ENCODE assay signal across 16 cellular contexts in the genomic region with DNA sequence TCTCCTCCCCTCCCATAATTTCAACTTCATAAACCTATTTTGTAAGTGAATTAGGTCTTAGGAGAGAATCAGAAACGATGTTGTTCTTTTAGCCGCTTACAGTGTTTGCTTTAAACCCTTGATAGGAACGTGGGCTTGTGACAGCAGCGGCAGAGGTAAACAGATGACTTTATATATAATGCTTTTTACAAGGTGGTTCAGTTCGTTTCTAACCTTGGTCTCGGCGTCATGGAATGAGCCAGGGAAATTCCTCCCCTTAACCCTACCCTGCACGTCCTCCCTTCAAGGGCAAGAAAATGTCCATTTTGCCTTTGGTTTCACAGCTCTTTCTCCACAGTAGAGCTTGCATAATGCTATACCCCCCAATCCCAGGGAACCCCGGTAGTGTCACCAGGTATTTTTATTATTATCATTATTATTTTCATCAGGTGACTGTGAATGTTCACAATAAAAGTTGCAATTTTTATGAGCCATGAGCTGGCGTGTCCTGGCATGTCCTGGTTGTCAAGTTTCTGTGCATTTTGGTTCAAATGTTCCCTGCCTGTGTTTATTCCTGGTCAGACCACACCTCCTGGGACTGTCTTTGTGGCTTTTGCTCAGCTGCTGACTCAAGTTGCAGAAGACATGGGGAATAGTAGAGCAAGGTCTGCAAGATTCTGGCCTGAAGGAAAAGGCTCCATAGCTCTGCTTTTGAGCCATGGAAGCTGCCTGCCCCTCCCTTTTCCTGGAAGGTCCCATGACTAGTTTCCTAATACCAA.
A peak's percentile ranks its signal among the peaks of the same experiment; 100 is the strongest.
DNase-seq lines count a peak whose midpoint lies in the region; ATAC-seq and TF ChIP-seq lines count a peak whose summit lies in the region.
"Had no signal": no experiment of that assay in that cellular context is flagged by ENCODE, and none has a peak within 500 bp of the region (broad histone marks: within the 10 kb centered on the region; RNA-seq: fewer than 3 reads in every experiment).

No MANE protein-coding gene starts in this region.

- H3K36me3 ChIP-seq in transverse colon (no peaks in the 10 kb centered on the region), H7 (replicated peaks; ENCODE audit: control insufficient read depth, insufficient read depth, low read length) (no peaks in the 10 kb centered on the region), endodermal cell (ENCODE audit: control insufficient read depth, insufficient read depth, low read length) (no peaks in the 10 kb centered on the region)
- H3K36me3 ChIP-seq: MG63 had no signal

- no peak overlapping the region for H3K4me3 ChIP-seq in transverse colon
- H3K4me3 ChIP-seq in H7 (ENCODE audit: insufficient read depth, low read depth, low read length): no peak overlapping the region
- H3K4me3 ChIP-seq in endodermal cell (ENCODE audit: low read length): no peak overlapping the region
- H3K4me3 ChIP-seq: MG63, PC-9 had no signal

- no peak overlapping the region for H3K4me3 Mint-ChIP-seq in endodermal cell
- H3K4me3 Mint-ChIP-seq: dendritic cell treated with granulocyte-macrophage colony-stimulating factor and Interleukin-4, amounts not matched to agents 40 ng/mL and 50 ng/mL, for 4 days had no signal

- H3K4me1 ChIP-seq in foreskin keratinocyte: peaks cover 29% of the 10 kb centered on the region
- peaks cover 0 to 18% (median 10%) of the 10 kb centered on the region in 4 donors for H3K4me1 ChIP-seq in transverse colon
- no peaks in the 10 kb centered on the region for H3K4me1 ChIP-seq in endodermal cell (ENCODE audit: control insufficient read depth, insufficient read depth, low read length)

- no peak overlapping the region for H3K9ac ChIP-seq in endodermal cell (ENCODE audit: extremely low read depth, low read length, poor library complexity, severe bottlenecking)

- in situ Hi-C loops in transverse colon (cut with MboI; ENCODE audit: low pct_ligation_motif_present in 1 of 4, low pct_unique_long_range_greater_than_20kb in 1 of 4, low sequenced_read_pairs in 3 of 4): no loop called here

- no peaks in the 10 kb centered on the region for H3K27me3 Mint-ChIP-seq in endodermal cell (ENCODE audit: insufficient read depth)

- peaks cover 5% of the 10 kb centered on the region for H3K4me1 Mint-ChIP-seq in endodermal cell

- no peak for TF ChIP-seq CTCF in foreskin keratinocyte (conservative IDR thresholded peaks at IDR 0.05)
- no peak for TF ChIP-seq CTCF in transverse colon (IDR thresholded peaks at IDR 0.05)
- no peak for TF ChIP-seq CTCF in endodermal cell (conservative IDR thresholded peaks at IDR 0.05)

- no peak overlapping the region for H3K27ac Mint-ChIP-seq in endodermal cell
- H3K27ac Mint-ChIP-seq: dendritic cell treated with granulocyte-macrophage colony-stimulating factor and Interleukin-4, amounts not matched to agents 40 ng/mL and 50 ng/mL, for 4 days had no signal

- H3K27me3 ChIP-seq in foreskin keratinocyte: no peaks in the 10 kb centered on the region
- H3K27me3 ChIP-seq in transverse colon: no peaks in the 10 kb centered on the region
- H3K27me3 ChIP-seq in H7 (ENCODE audit: control insufficient read depth, insufficient read depth, low read length): no peaks in the 10 kb centered on the region
- H3K27me3 ChIP-seq in endodermal cell (ENCODE audit: control insufficient read depth, insufficient read depth, low read length, poor library complexity, severe bottlenecking): no peaks in the 10 kb centered on the region
- H3K27me3 ChIP-seq: MG63 had no signal

- H3K27ac ChIP-seq in foreskin keratinocyte (peak overlapping the region; percentile 81), transverse colon (peak overlapping the region; percentile 10 to 66 (median 45)), endodermal cell (ENCODE audit: low read depth, low read length) (no peak overlapping the region)
- H3K27ac ChIP-seq: PC-9 had no signal

- TF ChIP-seq POLR2A in transverse colon (IDR thresholded peaks at IDR 0.05): no peak

- peak; percentile 88 for ATAC-seq in foreskin keratinocyte
- no peak for ATAC-seq in GM18519 (IDR thresholded peaks at IDR 0.05; ENCODE audit: low FRiP score, unreplicated experiment)

- H3K9me3 Mint-ChIP-seq in endodermal cell: no peaks in the 10 kb centered on the region
- H3K9me3 Mint-ChIP-seq: dendritic cell treated with granulocyte-macrophage colony-stimulating factor and Interleukin-4, amounts not matched to agents 40 ng/mL and 50 ng/mL, for 4 days had no signal

- intact Hi-C loops in transverse colon (cut with DNase I; ENCODE audit: low total_unique reads): no loop called here

- no peak for TF ChIP-seq EP300 in transverse colon (IDR thresholded peaks at IDR 0.05; ENCODE audit: low read depth)

- H3K9me3 ChIP-seq in transverse colon (no peaks in the 10 kb centered on the region), endodermal cell (ENCODE audit: control insufficient read depth, low read length) (no peaks in the 10 kb centered on the region)
- H3K9me3 ChIP-seq: MG63 had no signal

- DNase-seq in HT1080 (ENCODE audit: low read depth): peak; percentile 52
- peak; percentile 13 for DNase-seq in astrocyte of the hippocampus (ENCODE audit: low read depth, low spot score)
- DNase-seq in foreskin keratinocyte: peak; percentile 87 to 94
- no peak for DNase-seq in transverse colon
- DNase-seq in H7: no peak
- no peak for DNase-seq in endodermal cell
- DNase-seq: activated CD8-positive, alpha-beta memory T cell treated with anti-CD3 and anti-CD28 coated beads for 24 hours; activated effector memory CD4-positive, alpha-beta T cell treated with Interleukin-2 at 50 U/mL for 16 hours; anterior cingulate cortex; MG63; NCI-H1930; NCI-H526 treated with DMSO at 0.1 percent for 48 hours; PC-9; retina had no signal

- 34 to 39% methylated on average over 5 to 10 of the region's 10 CpGs for WGBS in transverse colon (ENCODE audit: low coverage in 1 of 2), 2 donors
- whole genome bisulfite sequencing in endodermal cell (ENCODE audit: insufficient coverage in 1 of 2, insufficient read length in 1 of 2), 2 experiments: 88% methylated on average over 8 to 9 of the region's 10 CpGs

- H3K36me3 Mint-ChIP-seq in endodermal cell (ENCODE audit: low read depth): no peaks in the 10 kb centered on the region

Comparison
In these comparisons a context has a peak if more than half of its experiments do, and no peak if none do; other contexts are left out.
1. DNase-seq: peak in HT1080 (single experiment), astrocyte of the hippocampus (single experiment) and foreskin keratinocyte (2 of 2); none in transverse colon (single experiment), H7 (single experiment) and endodermal cell (single experiment).